In genomic region chr14:88554458-88555286, GRCh38 we compare ENCODE assay signal across 8 cellular contexts. TPM values are rescaled to one million over a fixed set of nuclear protein-coding genes. Genes with fewer than 3 reads are reported as not detected.
A peak's percentile ranks its signal among the peaks of the same experiment; 100 is the strongest.
DNase-seq lines count a peak whose midpoint lies in the region; ATAC-seq and TF ChIP-seq lines count a peak whose summit lies in the region.

Gene PTPN21 (minus strand): TSS chr14:88555007. CDS start chr14:88550417, 4,590 bp downstream.

- TF ChIP-seq CTCF in WERI-Rb-1 (IDR thresholded peaks at IDR 0.05; ENCODE audit: low read depth, low read length): no peak
- no peak for TF ChIP-seq CTCF in thoracic aorta (IDR thresholded peaks at IDR 0.05)

- H3K27me3 ChIP-seq in WERI-Rb-1 (ENCODE audit: insufficient read depth, low read depth, severe bottlenecking) (no peaks in the 10 kb centered on the region), mesendoderm (ENCODE audit: insufficient read depth, low read length, poor library complexity) (no peaks in the 10 kb centered on the region), thoracic aorta (replicated peaks; ENCODE audit: insufficient read depth) (no peaks in the 10 kb centered on the region)

- no peak within 1 kb of the TSS for H3K23ac ChIP-seq in mesendoderm (ENCODE audit: low read length)

- peak within 1 kb of the TSS; percentile 96 for H3K4ac ChIP-seq in mesendoderm (ENCODE audit: low read depth, low read length)

- H3K36me3 ChIP-seq in WERI-Rb-1 (peaks cover 21% of the 10 kb centered on the region), mesendoderm (ENCODE audit: control insufficient read depth, insufficient read depth, low read length) (no peaks in the 10 kb centered on the region), thoracic aorta (peaks cover 3% of the 10 kb centered on the region)

- H3K4me1 ChIP-seq in mesendoderm (ENCODE audit: control insufficient read depth, low read depth, low read length) (no peaks in the 10 kb centered on the region), thoracic aorta (ENCODE audit: control insufficient read depth in 1 of 2, low read depth in 2 of 2) (peaks cover 23 to 42% of the 10 kb centered on the region in 2 donors)

- H3K9me3 ChIP-seq in WERI-Rb-1 (ENCODE audit: severe bottlenecking) (no peaks in the 10 kb centered on the region), thoracic aorta (no peaks in the 10 kb centered on the region)

- no CpG with 5 or more reads among the region's 103 CpGs for WGBS in mesendoderm (ENCODE audit: extremely low coverage, insufficient coverage, low lambda C conversion rate)

- H3K4me2 ChIP-seq in mesendoderm (ENCODE audit: low read length): peak within 1 kb of the TSS; percentile 87

- peak within 1 kb of the TSS; percentile 56 for H3K9ac ChIP-seq in mesendoderm (ENCODE audit: low read length)

- peak; percentile 64 for DNase-seq in activated CD8-positive, alpha-beta memory T cell treated with anti-CD3 and anti-CD28 coated beads for 24 hours
- DNase-seq in activated CD8-positive, alpha-beta memory T cell treated with anti-CD3 and anti-CD28 coated beads, Interleukin-2, amount 50 U/mL, for 4 hours: no peak
- DNase-seq in WERI-Rb-1: peak; percentile 61
- DNase-seq in erythroblast (lab: John Stamatoyannopoulos, UW): peak; percentile 61 to 64
- DNase-seq in mesendoderm: peak; percentile 83
- no peak for DNase-seq in thoracic aorta (ENCODE audit: low spot score)

- H3K79me1 ChIP-seq in mesendoderm (ENCODE audit: low read length): peaks cover 2% of the 10 kb centered on the region

- no peak within 1 kb of the TSS for H2BK15ac ChIP-seq in mesendoderm (replicated peaks; ENCODE audit: low read depth)

- no peak for TF ChIP-seq POLR2A in erythroblast (IDR thresholded peaks at IDR 0.05; ENCODE audit: low read length)

- H3K79me2 ChIP-seq in mesendoderm (ENCODE audit: control insufficient read depth, insufficient read depth, low read length): peaks cover 6% of the 10 kb centered on the region

- H3K4me3 ChIP-seq in WERI-Rb-1 (ENCODE audit: low read depth, low read length) (peak within 1 kb of the TSS; percentile 84), mesendoderm (ENCODE audit: low read length) (peak within 1 kb of the TSS; percentile 66), thoracic aorta (peak within 1 kb of the TSS; percentile 79)

- H2BK120ac ChIP-seq in mesendoderm (ENCODE audit: low read depth, low read length): peak within 1 kb of the TSS; percentile 63

- H2BK5ac ChIP-seq in mesendoderm (ENCODE audit: low read length): no peak within 1 kb of the TSS

- no peak within 1 kb of the TSS for H2AK5ac ChIP-seq in mesendoderm (ENCODE audit: low read length)

- peak within 1 kb of the TSS; percentile 99 for H4K8ac ChIP-seq in mesendoderm (ENCODE audit: low read depth, low read length)

- ATAC-seq in HG03442 (IDR thresholded peaks at IDR 0.05; ENCODE audit: unreplicated experiment) (peak; percentile 57), thoracic aorta (ENCODE audit: insufficient number of reproducible peaks, low FRiP score, low read depth) (peak; percentile 61), HG03095 (IDR thresholded peaks at IDR 0.05; ENCODE audit: unreplicated experiment) (no peak)

- no peak within 1 kb of the TSS for H4K5ac ChIP-seq in mesendoderm (ENCODE audit: low read length)

- H3K27ac ChIP-seq in WERI-Rb-1 (peak within 1 kb of the TSS; percentile 75), mesendoderm (ENCODE audit: low read depth, low read length) (peak within 1 kb of the TSS; percentile 92), thoracic aorta (peak within 1 kb of the TSS; percentile 86 to 91)

- H3K56ac ChIP-seq in mesendoderm (ENCODE audit: low read length): peak within 1 kb of the TSS; percentile 70

- peak within 1 kb of the TSS; percentile 98 for H3K18ac ChIP-seq in mesendoderm (ENCODE audit: low read length)

RNA-seq across cellular contexts. Expression of gene PTPN21, which starts in this region (rescaled TPM):
- polyA plus RNA-seq in mesendoderm (2013, experiment 1 of 2): 11.4 TPM
- 12.0 TPM for polyA plus RNA-seq in mesendoderm (2013, experiment 2 of 2)
- 10 to 100 TPM; 32.5 to 38.6 TPM for total RNA-seq in thoracic aorta

Comparison
In these comparisons a context has a peak if more than half of its experiments do, and no peak if none do; other contexts are left out.
1. DNase-seq: peak in activated CD8-positive, alpha-beta memory T cell treated with anti-CD3 and anti-CD28 coated beads for 24 hours (single experiment), WERI-Rb-1 (single experiment), erythroblast (2 of 2) and mesendoderm (single experiment); none in activated CD8-positive, alpha-beta memory T cell treated with anti-CD3 and anti-CD28 coated beads, Interleukin-2, amount 50 U/mL, for 4 hours (single experiment) and thoracic aorta (single experiment).
2. Peak in every context shown above with its lines, with median percentiles within 50 percentile points of each other: H3K27ac ChIP-seq and H3K4me3 ChIP-seq.